8 cellular contexts compared by ENCODE assay signal in genomic region chr7:73828107-73828803, GRCh38. TPM values are rescaled to one million over a fixed set of nuclear protein-coding genes. Genes with fewer than 3 reads are reported as not detected.
DNase-seq lines count a peak whose midpoint lies in the region; ATAC-seq and TF ChIP-seq lines count a peak whose summit lies in the region.

No MANE protein-coding gene starts in this region.

- CTCF ChIA-PET in activated CD4-positive, alpha-beta memory T cell treated with anti-CD3 and anti-CD28 coated beads for 36 hours (lab: Charles Lee): interaction anchor here (1.0 to 1.3 kb wide), 2 partner anchors 10 to 27 kb away, joined by 3 to 5 read pairs; no protein-coding TSS in a partner anchor

- no peaks in the 10 kb centered on the region for H3K9me2 ChIP-seq in GM23338 (ENCODE audit: insufficient read depth)

- TF ChIP-seq CTCF in GM23338 (conservative IDR thresholded peaks at IDR 0.05; ENCODE audit: low read depth in 2 of 2): no peak
- no peak for TF ChIP-seq CTCF in esophagus muscularis mucosa (IDR thresholded peaks at IDR 0.05)

- DNase-seq in GM23338 (ENCODE audit: low spot score) (no peak), NCI-H2081 treated with DMSO at 0.1 percent for 48 hours (lab: John Stamatoyannopoulos, UW) (peak; percentile 95), islet precursor cell (peak; percentile 94), esophagus muscularis mucosa (ENCODE audit: extremely low spot score) (no peak)
- peak; percentile 47 for DNase-seq in activated CD4-positive, alpha-beta memory T cell treated with anti-CD3 and anti-CD28 coated beads for 36 hours

- intact Hi-C loops in activated CD4-positive, alpha-beta memory T cell treated with anti-CD3 and anti-CD28 coated beads for 36 hours (cut with micrococcal nuclease): loop anchor here (2.0 kb wide), 1 partner anchor 23 kb away; no protein-coding TSS in a partner anchor
- intact Hi-C loops in esophagus muscularis mucosa (cut with DNase I): no loop called here

- H2AFZ ChIP-seq in GM23338: no peak overlapping the region

- H3K27me3 ChIP-seq in GM23338 (ENCODE audit: insufficient read depth): no peaks in the 10 kb centered on the region
- peaks cover 0 to 46% (median 2%) of the 10 kb centered on the region in 4 donors for H3K27me3 ChIP-seq in esophagus muscularis mucosa

- POLR2A ChIA-PET in activated CD4-positive, alpha-beta memory T cell treated with anti-CD3 and anti-CD28 coated beads for 36 hours (lab: Charles Lee): no interaction called here

- H3K27me3 Mint-ChIP-seq in GM23338 (ENCODE audit: insufficient read depth, low read depth, poor library complexity): peaks cover 10% of the 10 kb centered on the region
- peaks cover 1% of the 10 kb centered on the region for H3K27me3 Mint-ChIP-seq in activated CD4-positive, alpha-beta memory T cell treated with anti-CD3 and anti-CD28 coated beads for 36 hours

- H3K4me3 ChIP-seq in GM23338 (peak overlapping the region; percentile 29; the same call in 1 of the 2 replicates), esophagus muscularis mucosa (no peak overlapping the region)

- ATAC-seq in GM23338: no peak
- no peak for ATAC-seq in GM19397 (IDR thresholded peaks at IDR 0.05; ENCODE audit: unreplicated experiment)
- no peak for ATAC-seq in HG03097 (IDR thresholded peaks at IDR 0.05; ENCODE audit: low FRiP score, unreplicated experiment)
- no peak for ATAC-seq in GM19351 (IDR thresholded peaks at IDR 0.05; ENCODE audit: unreplicated experiment)

- TF ChIP-seq EP300 in esophagus muscularis mucosa (IDR thresholded peaks at IDR 0.05): no peak

- H3K4me2 ChIP-seq in GM23338: peak overlapping the region; percentile 68

- H3K4me3 Mint-ChIP-seq in GM23338: peak overlapping the region; percentile 45; the same call in 1 of the 3 replicates
- H3K4me3 Mint-ChIP-seq in activated CD4-positive, alpha-beta memory T cell treated with anti-CD3 and anti-CD28 coated beads for 36 hours: no peak overlapping the region

- H3K4me1 Mint-ChIP-seq in GM23338: peaks cover 69% of the 10 kb centered on the region
- peaks cover 25% of the 10 kb centered on the region for H3K4me1 Mint-ChIP-seq in activated CD4-positive, alpha-beta memory T cell treated with anti-CD3 and anti-CD28 coated beads for 36 hours (ENCODE audit: low read depth)

- 71% methylated on average over 14 of the region's 14 CpGs for WGBS in esophagus muscularis mucosa

- H3K36me3 ChIP-seq in GM23338 (ENCODE audit: insufficient read depth) (no peaks in the 10 kb centered on the region), esophagus muscularis mucosa (no peaks in the 10 kb centered on the region)

- no peak for TF ChIP-seq POLR2A in esophagus muscularis mucosa (IDR thresholded peaks at IDR 0.05; ENCODE audit: low read depth)

- H3K9me3 Mint-ChIP-seq in GM23338: no peaks in the 10 kb centered on the region
- H3K9me3 Mint-ChIP-seq in activated CD4-positive, alpha-beta memory T cell treated with anti-CD3 and anti-CD28 coated beads for 36 hours: no peaks in the 10 kb centered on the region

- H3K79me2 ChIP-seq in GM23338 (replicated peaks; ENCODE audit: insufficient read depth): no peaks in the 10 kb centered on the region

- H3K27ac ChIP-seq in GM23338 (ENCODE audit: low read depth): no peak overlapping the region
- no peak overlapping the region for H3K27ac ChIP-seq in esophagus muscularis mucosa (replicated peaks in 1 of 4)

- peaks cover 10% of the 10 kb centered on the region for H3F3A ChIP-seq in GM23338 (replicated peaks; ENCODE audit: low read depth)

- H3K27ac Mint-ChIP-seq in GM23338: peak overlapping the region; percentile 79; the same call in 1 of the 2 replicates
- H3K27ac Mint-ChIP-seq in activated CD4-positive, alpha-beta memory T cell treated with anti-CD3 and anti-CD28 coated beads for 36 hours: no peak overlapping the region

- H3K9me3 ChIP-seq in esophagus muscularis mucosa: no peaks in the 10 kb centered on the region

- peaks cover 66% of the 10 kb centered on the region for H3K4me1 ChIP-seq in GM23338 (ENCODE audit: insufficient read depth)
- peaks cover 3 to 21% (median 17%) of the 10 kb centered on the region in 4 donors for H3K4me1 ChIP-seq in esophagus muscularis mucosa

- no peaks in the 10 kb centered on the region for H4K20me1 ChIP-seq in GM23338 (replicated peaks; ENCODE audit: insufficient read depth)

- no peaks in the 10 kb centered on the region for H3K36me3 Mint-ChIP-seq in GM23338 (ENCODE audit: low read depth)
- no peaks in the 10 kb centered on the region for H3K36me3 Mint-ChIP-seq in activated CD4-positive, alpha-beta memory T cell treated with anti-CD3 and anti-CD28 coated beads for 36 hours

TF ChIP-seq in GM23338, 12 proteins besides CTCF, POLR2A, EP300 and RAD21 (continues in another document):
- no peak for TF ChIP-seq EZH2phosphoT487 (IDR thresholded peaks at IDR 0.05; ENCODE audit: unreplicated experiment)
- TF ChIP-seq ZNF331 (CRISPR knock-in tag; IDR thresholded peaks at IDR 0.05; ENCODE audit: low read depth): no peak
- no peak for TF ChIP-seq EZH2 (IDR thresholded peaks at IDR 0.05; ENCODE audit: low read depth, unreplicated experiment)
- no peak for TF ChIP-seq STAT1 (IDR thresholded peaks at IDR 0.05; ENCODE audit: unreplicated experiment)
- TF ChIP-seq CREB1 (CRISPR knock-in tag; IDR thresholded peaks at IDR 0.05; ENCODE audit: low read depth): no peak
- TF ChIP-seq ETS1 (IDR thresholded peaks at IDR 0.05): no peak
- no peak for TF ChIP-seq NANOG (IDR thresholded peaks at IDR 0.05; ENCODE audit: borderline replicate concordance)

RNA-seq across cellular contexts. Expression of gene CLDN4, which starts 2.5 kb away (rescaled TPM):
- 18.6 and 19.4 TPM in 2 replicates for total RNA-seq in GM23338 (2014; rRNA removed; shearing (Covaris generic))
- polyA plus RNA-seq in GM23338 (2016; fragmentation: Nextera tagmentation; extraction: Ambion mirVana): 11.6 and 16.5 TPM in 2 replicates
- total RNA-seq in activated CD4-positive, alpha-beta memory T cell treated with anti-CD3 and anti-CD28 coated beads for 36 hours: under 1 TPM; 0.14 to 0.17 TPM
- total RNA-seq in esophagus muscularis mucosa: 1 to 10 TPM in 2 of 4 donors, under 1 TPM in 2; 0.42 to 3.1 (median 1.7) TPM

RNA-seq across cellular contexts. Expression of gene METTL27, which starts 14.1 kb away (rescaled TPM):
- 5.9 and 11.0 TPM in 2 replicates for total RNA-seq in GM23338 (2014; rRNA removed; shearing (Covaris generic))
- 7.2 and 10.1 TPM in 2 replicates for polyA plus RNA-seq in GM23338 (2016; fragmentation: Nextera tagmentation; extraction: Ambion mirVana)
- 1 to 10 TPM; 1.7 to 2.3 TPM for total RNA-seq in activated CD4-positive, alpha-beta memory T cell treated with anti-CD3 and anti-CD28 coated beads for 36 hours
- 1 to 10 TPM in 3 of 4 donors, under 1 TPM in 1; 0.83 to 4.0 (median 2.8) TPM for total RNA-seq in esophagus muscularis mucosa

RNA-seq across cellular contexts. Expression of gene TMEM270, which starts 32.7 kb away (rescaled TPM):
- total RNA-seq in GM23338 (2014; rRNA removed; shearing (Covaris generic)): not detected in 2 replicates
- polyA plus RNA-seq in GM23338 (2016; fragmentation: Nextera tagmentation; extraction: Ambion mirVana): not detected in 2 replicates
- total RNA-seq in activated CD4-positive, alpha-beta memory T cell treated with anti-CD3 and anti-CD28 coated beads for 36 hours: not detected
- total RNA-seq in esophagus muscularis mucosa: not detected

RNA-seq across cellular contexts. Expression of gene CLDN3, which starts 58.2 kb away (rescaled TPM):
- 24.1 and 27.7 TPM in 2 replicates for total RNA-seq in GM23338 (2014; rRNA removed; shearing (Covaris generic))
- polyA plus RNA-seq in GM23338 (2016; fragmentation: Nextera tagmentation; extraction: Ambion mirVana): 20.1 and 21.4 TPM in 2 replicates
- not detected for total RNA-seq in activated CD4-positive, alpha-beta memory T cell treated with anti-CD3 and anti-CD28 coated beads for 36 hours
- total RNA-seq in esophagus muscularis mucosa: under 1 TPM in 1 of 4 donors, not detected in 3; 0.80 TPM

Comparison
In these comparisons a context has a peak if more than half of its experiments do, and no peak if none do; other contexts are left out.
1. DNase-seq: peak in NCI-H2081 treated with DMSO at 0.1 percent for 48 hours (single experiment), activated CD4-positive, alpha-beta memory T cell treated with anti-CD3 and anti-CD28 coated beads for 36 hours (single experiment) and islet precursor cell (single experiment); none in GM23338 (single experiment) and esophagus muscularis mucosa (single experiment).